2 cellular contexts compared by ENCODE assay signal in the genomic region with DNA sequence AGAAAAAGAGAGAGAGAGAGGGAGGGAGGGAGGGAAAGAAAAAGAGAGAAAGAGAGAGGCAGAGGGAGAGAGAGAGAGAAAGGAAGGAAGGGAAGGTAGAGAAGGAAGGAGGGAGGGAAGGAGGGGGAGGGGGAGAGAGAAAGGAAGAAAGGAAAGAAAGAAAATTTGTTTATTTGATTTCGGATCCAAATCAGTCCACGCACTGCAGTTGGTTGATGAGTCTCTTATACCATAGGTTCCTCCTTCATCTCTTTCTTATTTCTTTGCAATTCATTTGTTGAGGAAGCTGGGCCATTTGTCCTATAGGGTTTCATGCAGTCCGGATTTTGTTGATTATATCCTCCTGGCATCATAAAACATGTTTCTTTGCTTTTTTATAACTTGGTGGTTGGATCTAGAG.
TF ChIP-seq lines count a peak whose summit lies in the region.

No MANE protein-coding gene starts in this region.

TF ChIP-seq in HEK293, 187 proteins besides CTCF, POLR2A, EP300 and RAD21:
- TF ChIP-seq, protein P1, sequence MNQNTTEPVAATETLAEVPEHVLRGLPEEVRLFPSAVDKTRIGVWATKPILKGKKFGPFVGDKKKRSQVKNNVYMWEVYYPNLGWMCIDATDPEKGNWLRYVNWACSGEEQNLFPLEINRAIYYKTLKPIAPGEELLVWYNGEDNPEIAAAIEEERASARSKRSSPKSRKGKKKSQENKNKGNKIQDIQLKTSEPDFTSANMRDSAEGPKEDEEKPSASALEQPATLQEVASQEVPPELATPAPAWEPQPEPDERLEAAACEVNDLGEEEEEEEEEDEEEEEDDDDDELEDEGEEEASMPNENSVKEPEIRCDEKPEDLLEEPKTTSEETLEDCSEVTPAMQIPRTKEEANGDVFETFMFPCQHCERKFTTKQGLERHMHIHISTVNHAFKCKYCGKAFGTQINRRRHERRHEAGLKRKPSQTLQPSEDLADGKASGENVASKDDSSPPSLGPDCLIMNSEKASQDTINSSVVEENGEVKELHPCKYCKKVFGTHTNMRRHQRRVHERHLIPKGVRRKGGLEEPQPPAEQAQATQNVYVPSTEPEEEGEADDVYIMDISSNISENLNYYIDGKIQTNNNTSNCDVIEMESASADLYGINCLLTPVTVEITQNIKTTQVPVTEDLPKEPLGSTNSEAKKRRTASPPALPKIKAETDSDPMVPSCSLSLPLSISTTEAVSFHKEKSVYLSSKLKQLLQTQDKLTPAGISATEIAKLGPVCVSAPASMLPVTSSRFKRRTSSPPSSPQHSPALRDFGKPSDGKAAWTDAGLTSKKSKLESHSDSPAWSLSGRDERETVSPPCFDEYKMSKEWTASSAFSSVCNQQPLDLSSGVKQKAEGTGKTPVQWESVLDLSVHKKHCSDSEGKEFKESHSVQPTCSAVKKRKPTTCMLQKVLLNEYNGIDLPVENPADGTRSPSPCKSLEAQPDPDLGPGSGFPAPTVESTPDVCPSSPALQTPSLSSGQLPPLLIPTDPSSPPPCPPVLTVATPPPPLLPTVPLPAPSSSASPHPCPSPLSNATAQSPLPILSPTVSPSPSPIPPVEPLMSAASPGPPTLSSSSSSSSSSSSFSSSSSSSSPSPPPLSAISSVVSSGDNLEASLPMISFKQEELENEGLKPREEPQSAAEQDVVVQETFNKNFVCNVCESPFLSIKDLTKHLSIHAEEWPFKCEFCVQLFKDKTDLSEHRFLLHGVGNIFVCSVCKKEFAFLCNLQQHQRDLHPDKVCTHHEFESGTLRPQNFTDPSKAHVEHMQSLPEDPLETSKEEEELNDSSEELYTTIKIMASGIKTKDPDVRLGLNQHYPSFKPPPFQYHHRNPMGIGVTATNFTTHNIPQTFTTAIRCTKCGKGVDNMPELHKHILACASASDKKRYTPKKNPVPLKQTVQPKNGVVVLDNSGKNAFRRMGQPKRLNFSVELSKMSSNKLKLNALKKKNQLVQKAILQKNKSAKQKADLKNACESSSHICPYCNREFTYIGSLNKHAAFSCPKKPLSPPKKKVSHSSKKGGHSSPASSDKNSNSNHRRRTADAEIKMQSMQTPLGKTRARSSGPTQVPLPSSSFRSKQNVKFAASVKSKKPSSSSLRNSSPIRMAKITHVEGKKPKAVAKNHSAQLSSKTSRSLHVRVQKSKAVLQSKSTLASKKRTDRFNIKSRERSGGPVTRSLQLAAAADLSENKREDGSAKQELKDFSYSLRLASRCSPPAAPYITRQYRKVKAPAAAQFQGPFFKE (tag by site-specific recombination; IDR thresholded peaks at IDR 0.05; ENCODE audit: borderline replicate concordance), result no peak
- no peak for TF ChIP-seq ZBTB48 (tag by site-specific recombination; IDR thresholded peaks at IDR 0.05)
- no peak for TF ChIP-seq ZBTB1 (tag by site-specific recombination; IDR thresholded peaks at IDR 0.05)
- TF ChIP-seq ZNF366 (tag by site-specific recombination; conservative IDR thresholded peaks at IDR 0.05), result 0 out of 2 replicates have a peak, but pooled peaks have one; percentile 43

TF ChIP-seq in K562, 482 proteins besides CTCF, POLR2A, EP300 and RAD21:
- TF ChIP-seq HNRNPK (IDR thresholded peaks at IDR 0.05; ENCODE audit: low read depth, low read length, poor library complexity, severe bottlenecking) (peak; percentile 80), KLF6 (CRISPR knock-in tag; IDR thresholded peaks at IDR 0.05; ENCODE audit: borderline replicate concordance) (no peak), RCOR1 (IDR thresholded peaks at IDR 0.05; ENCODE audit: borderline replicate concordance in 1 of 2, low read depth in 2 of 2, low read length in 2 of 2) (no peak)
- TF ChIP-seq, protein P2, sequence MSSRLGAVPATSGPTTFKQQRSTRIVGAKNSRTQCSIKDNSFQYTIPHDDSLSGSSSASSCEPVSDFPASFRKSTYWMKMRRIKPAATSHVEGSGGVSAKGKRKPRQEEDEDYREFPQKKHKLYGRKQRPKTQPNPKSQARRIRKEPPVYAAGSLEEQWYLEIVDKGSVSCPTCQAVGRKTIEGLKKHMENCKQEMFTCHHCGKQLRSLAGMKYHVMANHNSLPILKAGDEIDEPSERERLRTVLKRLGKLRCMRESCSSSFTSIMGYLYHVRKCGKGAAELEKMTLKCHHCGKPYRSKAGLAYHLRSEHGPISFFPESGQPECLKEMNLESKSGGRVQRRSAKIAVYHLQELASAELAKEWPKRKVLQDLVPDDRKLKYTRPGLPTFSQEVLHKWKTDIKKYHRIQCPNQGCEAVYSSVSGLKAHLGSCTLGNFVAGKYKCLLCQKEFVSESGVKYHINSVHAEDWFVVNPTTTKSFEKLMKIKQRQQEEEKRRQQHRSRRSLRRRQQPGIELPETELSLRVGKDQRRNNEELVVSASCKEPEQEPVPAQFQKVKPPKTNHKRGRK (tag; IDR thresholded peaks at IDR 0.05), result peak; percentile 64
